Comparison of ENCODE assay signal across 11 cellular contexts in the genomic region with DNA sequence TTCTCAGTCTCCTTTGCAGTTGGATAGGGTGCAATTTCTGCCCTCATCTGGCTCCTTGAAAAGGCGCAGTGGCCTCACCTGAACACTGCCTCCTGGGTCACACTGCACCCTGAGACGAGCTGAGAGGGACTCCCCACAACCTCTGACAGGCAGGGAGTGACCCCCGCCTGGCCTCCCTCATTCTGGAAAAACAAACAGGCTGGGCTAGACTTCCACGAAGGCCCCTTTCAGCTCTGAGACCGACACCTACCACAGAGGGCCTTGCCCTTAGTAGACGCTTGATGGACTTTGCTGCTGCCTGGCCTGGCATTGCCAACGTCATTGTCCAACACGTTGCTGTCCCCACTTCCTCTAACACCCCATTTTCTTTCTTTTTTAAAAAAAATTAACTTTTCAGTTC. TPM values are rescaled to one million over a fixed set of nuclear protein-coding genes. Genes with fewer than 3 reads are reported as not detected.
A peak's percentile ranks its signal among the peaks of the same experiment; 100 is the strongest.
DNase-seq lines count a peak whose midpoint lies in the region; ATAC-seq, FAIRE-seq and TF ChIP-seq lines count a peak whose summit lies in the region.
"Had no signal": no experiment of that assay in that cellular context is flagged by ENCODE, and none has a peak within 500 bp of the region (broad histone marks: within the 10 kb centered on the region; RNA-seq: fewer than 3 reads in every experiment).

No MANE protein-coding gene starts in this region.

- BruUV-seq in K562 (replicated peaks; lab: Mats Ljungman, UMichigan): no TSS peak

- WGBS in K562 (ENCODE audit: insufficient coverage, low coverage, missing lambda C conversion rate): 2% methylated on average over 8 of the region's 8 CpGs
- 55 to 67% methylated on average over 8 of the region's 8 CpGs for WGBS in sigmoid colon, 2 donors

- H3K9me1 ChIP-seq in K562 (ENCODE audit: control insufficient read depth, insufficient read depth, low read length): no peaks in the 10 kb centered on the region

- H3K36me3 ChIP-seq in K562 (ENCODE audit: control insufficient read depth, insufficient read depth, low read length) (no peaks in the 10 kb centered on the region), sigmoid colon (no peaks in the 10 kb centered on the region), kidney (ENCODE audit: control insufficient read depth in 1 of 2, insufficient read depth in 2 of 2, low read length in 2 of 2) (no peaks in the 10 kb centered on the region)

- H3K4me3 ChIP-seq in K562 (no peak overlapping the region), sigmoid colon (no peak overlapping the region), kidney (ENCODE audit: low read length in 2 of 2) (no peak overlapping the region)
- H3K4me3 ChIP-seq: A549 had no signal

- no peak overlapping the region for H3K27ac Mint-ChIP-seq in glutamatergic neuron (ENCODE audit: unreplicated experiment)
- H3K27ac Mint-ChIP-seq: CD8-positive, alpha-beta T cell had no signal

- TF ChIP-seq POLR2A in K562 (conservative IDR thresholded peaks at IDR 0.05) (no peak), sigmoid colon (IDR thresholded peaks at IDR 0.05) (no peak)

- H3K27ac ChIP-seq in K562 (ENCODE audit: extremely low read depth, low read depth, low read length) (no peak overlapping the region), sigmoid colon (no peak overlapping the region), kidney (ENCODE audit: low read depth in 2 of 2, low read length in 2 of 2) (no peak overlapping the region)
- H3K27ac ChIP-seq: A549 had no signal

- H3K4me1 ChIP-seq in K562 (replicated peaks in 1 of 2; ENCODE audit: control insufficient read depth in 2 of 2, insufficient read depth in 2 of 2, low read length in 2 of 2) (peaks cover 0 to 3% of the 10 kb centered on the region in 2 experiments; a peak in 1 of 5 replicates), sigmoid colon (no peaks in the 10 kb centered on the region), kidney (ENCODE audit: control insufficient read depth in 1 of 2, insufficient read depth in 1 of 2, low read depth in 1 of 2, low read length in 2 of 2) (no peaks in the 10 kb centered on the region)
- H3K4me1 ChIP-seq: A549 had no signal

- no peaks in the 10 kb centered on the region for H4K20me1 ChIP-seq in K562 (replicated peaks; ENCODE audit: control insufficient read depth, insufficient read depth, low read length)

- CTCF ChIA-PET in K562 (lab: Yijun Ruan, JAX; ENCODE audit: low intra/inter-chr PET ratio): interaction anchor here (0.7 to 6.1 kb wide), 6 partner anchors 9 to 1919 kb away, joined by 3 to 80 read pairs (median 4); partner anchors contain the start of gene FAM241B

- intact Hi-C loops in K562 (cut with micrococcal nuclease) (loop anchor here (1.0 to 10.0 kb wide), 3 partner anchors 123 to 404 kb away; no protein-coding TSS in a partner anchor), sigmoid colon (cut with DNase I) (loop anchor here (2.0 to 10.0 kb wide), 3 partner anchors 124 to 401 kb away; no protein-coding TSS in a partner anchor), kidney (cut with DNase I) (loop anchor here (5.0 kb wide), 1 partner anchor 121 kb away; no protein-coding TSS in a partner anchor)

- H3K79me2 ChIP-seq in K562 (ENCODE audit: control insufficient read depth, insufficient read depth, low read length): no peaks in the 10 kb centered on the region

- no peaks in the 10 kb centered on the region for H3K36me3 Mint-ChIP-seq in glutamatergic neuron (ENCODE audit: unreplicated experiment)
- H3K36me3 Mint-ChIP-seq: CD14-positive monocyte had no signal

- TF ChIP-seq EP300 in K562 (IDR thresholded peaks at IDR 0.05; ENCODE audit: low read length): no peak
- TF ChIP-seq EP300 in sigmoid colon (IDR thresholded peaks at IDR 0.05): no peak

- ATAC-seq in K562: no peak

- H3K4me2 ChIP-seq in K562 (ENCODE audit: insufficient read depth, low read length): no peak overlapping the region
- H3K4me2 ChIP-seq: A549 had no signal

- in situ Hi-C loops in GM13976 (cut with MboI; ENCODE audit: low sequenced_read_pairs, unreplicated experiment): loop anchor here (5.0 kb wide), 1 partner anchor 121 kb away; no protein-coding TSS in a partner anchor
- in situ Hi-C loops in K562 (cut with MboI): loop anchor here (5.0 to 25.0 kb wide), 3 partner anchors 121 to 401 kb away; no protein-coding TSS in a partner anchor

- no peak overlapping the region for H2AFZ ChIP-seq in K562 (ENCODE audit: low read depth, low read length)

- H3K9me3 Mint-ChIP-seq in glutamatergic neuron (ENCODE audit: unreplicated experiment): no peaks in the 10 kb centered on the region
- H3K9me3 Mint-ChIP-seq: CD14-positive monocyte; CD8-positive, alpha-beta T cell had no signal

- H3K27me3 ChIP-seq in K562 (ENCODE audit: control insufficient read depth in 2 of 2, insufficient read depth in 2 of 2, low read length in 2 of 2) (peaks cover 0 to 61% of the 10 kb centered on the region in 2 experiments; a peak in 2 of 5 replicates), sigmoid colon (no peaks in the 10 kb centered on the region)

- peaks cover 2% of the 10 kb centered on the region for H3K4me1 Mint-ChIP-seq in glutamatergic neuron (ENCODE audit: low read depth, unreplicated experiment)

- no peak for TF ChIP-seq RAD21 in K562 (CRISPR knock-in tag; conservative IDR thresholded peaks at IDR 0.05 in 1 of 2, IDR thresholded peaks at IDR 0.05 in 1 of 2)

- peak; percentile 13 for DNase-seq in GM13976 (ENCODE audit: low spot score)
- no peak for DNase-seq in K562 (ENCODE audit: extremely low read depth in 1 of 4, low spot score in 3 of 4)
- peak; percentile 26 for DNase-seq in islet precursor cell
- peak; percentile 12 for DNase-seq in sigmoid colon
- no peak for DNase-seq in activated CD8-positive, alpha-beta memory T cell treated with anti-CD3 and anti-CD28 coated beads for 24 hours
- DNase-seq in kidney: no peak
- DNase-seq in glutamatergic neuron: no peak

- FAIRE-seq in K562 (lab: Jason Lieb, UNC) (no peak), kidney (lab: Jason Lieb, UNC) (no peak)
- FAIRE-seq: A549, D721Med had no signal

- H3K4me3 Mint-ChIP-seq in glutamatergic neuron (ENCODE audit: unreplicated experiment): no peak overlapping the region
- H3K4me3 Mint-ChIP-seq: CD14-positive monocyte; CD8-positive, alpha-beta T cell had no signal

- POLR2A ChIA-PET in K562 (lab: Yijun Ruan, JAX): no interaction called here

- H3K9me3 ChIP-seq in K562 (replicated peaks; ENCODE audit: control insufficient read depth, insufficient read depth, low read depth, low read length): no peaks in the 10 kb centered on the region
- H3K9me3 ChIP-seq in sigmoid colon: no peaks in the 10 kb centered on the region
- no peaks in the 10 kb centered on the region for H3K9me3 ChIP-seq in kidney (ENCODE audit: control insufficient read depth in 1 of 2, low read length in 2 of 2)
- H3K9me3 ChIP-seq: A549 had no signal

- no peak for TF ChIP-seq CTCF in GM13976 (IDR thresholded peaks at IDR 0.05; ENCODE audit: borderline replicate concordance, control extremely low read depth, extremely low read depth, insufficient read depth, missing control alignments)
- TF ChIP-seq CTCF in K562 (IDR thresholded peaks at IDR 0.05 in 2 of 3, conservative IDR thresholded peaks at IDR 0.05 in 1 of 3; ENCODE audit: insufficient read depth in 2 of 3, low read depth in 1 of 3, low read length in 3 of 3): no peak
- TF ChIP-seq CTCF in sigmoid colon (IDR thresholded peaks at IDR 0.05): no peak
- TF ChIP-seq CTCF in kidney (IDR thresholded peaks at IDR 0.05; ENCODE audit: borderline replicate concordance, extremely low read depth, insufficient read depth): no peak
- no peak for TF ChIP-seq CTCF in glutamatergic neuron (IDR thresholded peaks at IDR 0.05; ENCODE audit: partially characterized antibody, unreplicated experiment)

- H3K9ac ChIP-seq in K562 (ENCODE audit: insufficient read depth in 1 of 2, low read depth in 2 of 2, low read length in 2 of 2) (0 out of 4 replicates have a peak overlapping the region, but pooled peaks of 1 of the 2 experiments have one; percentile 14), kidney (ENCODE audit: low read length in 2 of 2) (no peak overlapping the region)

- H3K27me3 Mint-ChIP-seq in glutamatergic neuron (ENCODE audit: unreplicated experiment): peaks cover 3% of the 10 kb centered on the region

TF ChIP-seq in K562, 482 proteins besides CTCF, POLR2A, EP300 and RAD21:
- TF ChIP-seq NBN (IDR thresholded peaks at IDR 0.05; ENCODE audit: low read depth): no peak
- TF ChIP-seq SPI1 (IDR thresholded peaks at IDR 0.05; ENCODE audit: borderline replicate concordance, low read depth, low read length): 0 out of 2 replicates have a peak, but pooled peaks have one; percentile 1

RNA-seq across cellular contexts. Expression of gene FAM241B, which starts 8.6 kb away (rescaled TPM):
- total RNA-seq in K562 (2011; cell fraction: chromatin; rRNA removed; ENCODE audit: low replicate concordance): 9.7 and 14.8 TPM in 2 replicates
- 11.3 and 11.4 TPM in 2 replicates for total RNA-seq in K562 (2011; cell fraction: nucleolus; rRNA removed)
- 12.5 and 13.0 TPM in 2 replicates for total RNA-seq in K562 (2011; cell fraction: nucleoplasm; rRNA removed)
- 2.5 and 3.8 TPM in 2 replicates for total RNA-seq in K562 (2014; rRNA removed)
- total RNA-seq in K562 (2014; rRNA removed; fragmentation: Illumina TruSeq; extraction: Trizol): 3.0 TPM in 2 replicates
- 2.5 and 3.1 TPM in 2 replicates for total RNA-seq in K562 (2015; rRNA removed; fragmentation: Illumina TruSeq; extraction: Trizol)
- total RNA-seq in K562 (2021): 7.3 and 7.8 TPM in 2 replicates
- polyA plus RNA-seq in K562 (2011; rRNA removed): 10.2 and 11.5 TPM in 2 replicates
- 12.4 and 12.6 TPM in 2 replicates for polyA plus RNA-seq in K562 (2011; cell fraction: cytosol; rRNA removed)
- 12.2 and 13.2 TPM in 2 replicates for polyA plus RNA-seq in K562 (2011; cell fraction: nucleus; rRNA removed)
- 8.8 and 9.9 TPM in 2 replicates for polyA plus RNA-seq in K562 (2012)
- 5.6 and 6.3 TPM in 2 replicates for polyA plus RNA-seq in K562 (2014; fragmentation: Illumina TruSeq; extraction: Trizol)
- 1 to 10 TPM; 1.9 to 2.3 TPM for polyA plus RNA-seq in K562 (2014; fragmentation: Nextera tagmentation; extraction: Ambion mirVana)
- polyA plus RNA-seq in K562 (2014; rRNA removed): 9.5 and 11.1 TPM in 2 replicates
- polyA minus RNA-seq in K562 (2011; rRNA and poly(A)+ RNA removed): 4.0 and 5.2 TPM in 2 replicates
- 2.8 TPM in 1 of 2 replicates, not detected in the other for polyA minus RNA-seq in K562 (2011; cell fraction: cytosol; rRNA and poly(A)+ RNA removed)
- 1.5 and 3.9 TPM in 2 replicates for polyA minus RNA-seq in K562 (2011; cell fraction: nucleus; rRNA and poly(A)+ RNA removed)
- 1 to 10 TPM; 3.0 to 6.3 (median 3.5) TPM for total RNA-seq in sigmoid colon
- 1 to 10 TPM; 2.5 to 6.9 (median 4.2) TPM for polyA plus RNA-seq in sigmoid colon
- 7.6 TPM for total RNA-seq in kidney
- 23.7 TPM for polyA plus RNA-seq in kidney (ENCODE audit: insufficient read depth, low read depth, low replicate concordance)
- 50.1 TPM for total RNA-seq in glutamatergic neuron (ENCODE audit: unreplicated experiment)
- polyA plus RNA-seq: CD14-positive monocyte had no signal

Comparison
In these comparisons a context has a peak if more than half of its experiments do, and no peak if none do; other contexts are left out.
1. DNase-seq: peak in GM13976 (single experiment), islet precursor cell (single experiment) and sigmoid colon (single experiment); none in K562 (0 of 4), activated CD8-positive, alpha-beta memory T cell treated with anti-CD3 and anti-CD28 coated beads for 24 hours (single experiment), kidney (single experiment) and glutamatergic neuron (single experiment).